In the genomic region with DNA sequence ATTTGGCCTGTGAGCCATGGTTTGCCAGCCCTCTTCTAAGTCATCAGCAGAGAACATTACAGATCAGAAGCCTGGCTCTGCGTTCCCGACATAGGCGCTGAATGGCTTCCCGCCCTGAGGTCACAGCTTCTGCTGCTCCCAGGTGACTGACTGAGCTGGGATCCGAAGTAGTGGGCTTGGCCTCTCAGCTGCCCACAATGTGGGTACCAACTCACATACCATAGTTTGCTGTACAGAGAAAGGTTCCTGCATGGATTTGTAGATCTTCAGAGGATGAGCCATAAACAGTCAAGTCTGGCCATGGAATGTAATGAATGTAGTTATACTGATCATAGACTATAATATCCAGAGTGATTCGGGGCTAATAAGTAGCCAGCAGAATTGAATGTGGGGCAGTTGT, we compare ENCODE assay signal across 13 cellular contexts.
"Had no signal": no experiment of that assay in that cellular context is flagged by ENCODE, and none has a peak within 500 bp of the region (broad histone marks: within the 10 kb centered on the region; RNA-seq: fewer than 3 reads in every experiment).

No MANE protein-coding gene starts in this region.

- H3K36me3 ChIP-seq: right atrium auricular region, thyroid gland had no signal

- H2AFZ ChIP-seq: parathyroid adenoma had no signal

- H3K9ac ChIP-seq: parathyroid adenoma had no signal

- H3K4me3 ChIP-seq: right atrium auricular region, thyroid gland had no signal

- H3K27me3 ChIP-seq: right atrium auricular region, thyroid gland had no signal

- H3K9me3 ChIP-seq: right atrium auricular region, thyroid gland had no signal

- ATAC-seq: effector memory CD8-positive, alpha-beta T cell; left colon had no signal

- DNase-seq: activated CD4-positive, alpha-beta T cell treated with anti-CD3 and anti-CD28 coated beads, Interleukin-2, amount 50 U/mL, for 4 hours; activated CD4-positive, CD25-positive, alpha-beta regulatory T cell treated with anti-CD3 and anti-CD28 coated beads, Interleukin-2, amount 50 U/mL, for 72 hours; activated T-cell treated with anti-CD3 and anti-CD28 coated beads, Interleukin-2, amount 50 U/mL, for 1 hour; cerebellar nuclear complex; effector memory CD8-positive, alpha-beta T cell; hypothalamus; left colon; mammary epithelial cell; small intestine; thyroid gland had no signal

- H3K27ac ChIP-seq: epithelial cell of prostate, parathyroid adenoma, right atrium auricular region, thyroid gland had no signal
